In genomic region chr5:150484964-150485769, GRCh38 we compare ENCODE assay signal across 8 cellular contexts. TPM values are rescaled to one million over a fixed set of nuclear protein-coding genes. Genes with fewer than 3 reads are reported as not detected.
DNase-seq lines count a peak whose midpoint lies in the region; ATAC-seq and TF ChIP-seq lines count a peak whose summit lies in the region.

No MANE protein-coding gene starts in this region.

- H3K27ac ChIP-seq in caudate nucleus (ENCODE audit: low read depth, low read length) (peak overlapping the region; percentile 90), muscle layer of duodenum (ENCODE audit: low read length) (peak overlapping the region; percentile 21)

- no peaks in the 10 kb centered on the region for H3K9me3 Mint-ChIP-seq in IgD-negative memory B cell

- no peaks in the 10 kb centered on the region for H3K9me3 ChIP-seq in muscle layer of duodenum (ENCODE audit: control insufficient read depth in 1 of 2, low read length in 2 of 2)

- peak overlapping the region; percentile 4 to 88 (median 64) for H3K27ac Mint-ChIP-seq in IgD-negative memory B cell

- H3K27me3 ChIP-seq in muscle layer of duodenum (ENCODE audit: low read depth, low read length) = no peaks in the 10 kb centered on the region

- peaks cover 31 to 35% (median 34%) of the 10 kb centered on the region in 3 donors for H3K4me1 Mint-ChIP-seq in IgD-negative memory B cell

- no peak for TF ChIP-seq CTCF in AG09309 (IDR thresholded peaks at IDR 0.05; ENCODE audit: control insufficient read depth, insufficient read depth, low read depth, low read length, missing control alignments)

- ATAC-seq in GM18511 (IDR thresholded peaks at IDR 0.05; ENCODE audit: unreplicated experiment) (no peak), HG03432 (IDR thresholded peaks at IDR 0.05; ENCODE audit: unreplicated experiment) (no peak)

- no peaks in the 10 kb centered on the region for H3K27me3 Mint-ChIP-seq in IgD-negative memory B cell

- H3K4me3 Mint-ChIP-seq in IgD-negative memory B cell = peak overlapping the region; percentile 72 to 90 (median 84)

- H3K36me3 ChIP-seq in muscle layer of duodenum (ENCODE audit: control insufficient read depth in 1 of 2, insufficient read depth in 2 of 2, low read length in 2 of 2) = peaks cover 0 to 8% of the 10 kb centered on the region in 2 donors

- no peaks in the 10 kb centered on the region for H3K36me3 Mint-ChIP-seq in IgD-negative memory B cell

- H3K4me3 ChIP-seq in AG09309 (ENCODE audit: control insufficient read depth, low read depth, low read length) (peak overlapping the region; percentile 81), muscle layer of duodenum (ENCODE audit: low read depth in 1 of 2, low read length in 2 of 2) (peak overlapping the region; percentile 50 to 78)

- H3K4me1 ChIP-seq in muscle layer of duodenum (ENCODE audit: control insufficient read depth in 1 of 2, insufficient read depth in 2 of 2, low read length in 2 of 2) = peaks cover 30 to 39% of the 10 kb centered on the region in 2 donors

- DNase-seq in AG09309 (ENCODE audit: low read depth) = no peak
- DNase-seq in caudate nucleus (lab: John Stamatoyannopoulos, UW) = peak in 1 of 61 donors; percentile 47
- DNase-seq in DMS114 treated with DMSO at 0.1 percent for 48 hours (lab: John Stamatoyannopoulos, UW; ENCODE audit: unreplicated experiment) = no peak
- DNase-seq in GOT3 (lab: John Stamatoyannopoulos, UW) = no peak

RNA-seq across cellular contexts. Expression of gene NDST1, which starts 22.8 kb away (rescaled TPM):
- 3.1 TPM for polyA plus RNA-seq in IgD-negative memory B cell

RNA-seq across cellular contexts. Expression of gene RPS14, which starts 35.6 kb away (rescaled TPM):
- 7,694 TPM for polyA plus RNA-seq in IgD-negative memory B cell
